ENCODE assay signal across 26 cellular contexts in genomic region chr22:38035530-38035885, GRCh38. TPM values are rescaled to one million over a fixed set of nuclear protein-coding genes. Genes with fewer than 3 reads are reported as not detected.
A peak's percentile ranks its signal among the peaks of the same experiment; 100 is the strongest.
DNase-seq lines count a peak whose midpoint lies in the region; ATAC-seq, FAIRE-seq and TF ChIP-seq lines count a peak whose summit lies in the region.
"Had no signal": no experiment of that assay in that cellular context is flagged by ENCODE, and none has a peak within 500 bp of the region (broad histone marks: within the 10 kb centered on the region; RNA-seq: fewer than 3 reads in every experiment).

No MANE protein-coding gene starts in this region.

- H3K4me2 ChIP-seq in H1 (ENCODE audit: insufficient read depth in 1 of 2, low read depth in 2 of 2, low read length in 2 of 2), result no peak overlapping the region

- peaks cover 0 to 30% (median 22%) of the 10 kb centered on the region in 4 experiments; a peak in 6 of 7 replicates for H3K4me1 ChIP-seq in H1 (replicated peaks in 1 of 4; ENCODE audit: control insufficient read depth in 3 of 4, insufficient read depth in 4 of 4, low read length in 3 of 4)
- H3K4me1 ChIP-seq in sigmoid colon, result peaks cover 0 to 41% (median 26%) of the 10 kb centered on the region in 4 donors
- H3K4me1 ChIP-seq: right lobe of liver had no signal

- H3K4me3 ChIP-seq in H1 (ENCODE audit: extremely low read depth in 1 of 4, insufficient read depth in 2 of 4, low read depth in 3 of 4, low read length in 4 of 4), result no peak overlapping the region
- no peak overlapping the region for H3K4me3 ChIP-seq in sigmoid colon
- H3K4me3 ChIP-seq: cardiac muscle cell, ovary, right lobe of liver had no signal

- H3K36me3 Mint-ChIP-seq in activated T-cell treated with anti-CD3 and anti-CD28 coated beads, Interleukin-2, amount 50 U/mL, for 4 hours (ENCODE audit: insufficient read depth), result no peaks in the 10 kb centered on the region
- H3K36me3 Mint-ChIP-seq: T-cell had no signal

- H2BK5ac ChIP-seq in H1 (ENCODE audit: low read depth, low read length), result peak overlapping the region; percentile 85; the same call in 1 of the 2 replicates

- TF ChIP-seq CTCF in H1 (IDR thresholded peaks at IDR 0.05; ENCODE audit: control extremely low read depth in 1 of 3, insufficient read depth in 1 of 3, low read depth in 1 of 3, low read length in 3 of 3) (no peak), sigmoid colon (IDR thresholded peaks at IDR 0.05) (no peak)

- H2AFZ ChIP-seq in H1 (ENCODE audit: low read length), result no peak overlapping the region

- no peak overlapping the region for H3K14ac ChIP-seq in H1 (ENCODE audit: insufficient read length)

- no peak for FAIRE-seq in H1 (lab: Jason Lieb, UNC)
- FAIRE-seq: G401.6, islet of Langerhans had no signal

- H3K9ac ChIP-seq in H1 (replicated peaks in 1 of 4; ENCODE audit: extremely low read depth in 1 of 4, low read depth in 3 of 4, low read length in 3 of 4), result no peak overlapping the region

- peak overlapping the region; percentile 22 for H4K91ac ChIP-seq in H1 (replicated peaks; ENCODE audit: insufficient read length, low read length)

- no peak overlapping the region for H3K4me3 Mint-ChIP-seq in activated T-cell treated with anti-CD3 and anti-CD28 coated beads, Interleukin-2, amount 50 U/mL, for 4 hours
- H3K4me3 Mint-ChIP-seq: T-cell had no signal

- H4K20me1 ChIP-seq in H1 (replicated peaks in 1 of 2; ENCODE audit: control insufficient read depth in 1 of 2, insufficient read depth in 2 of 2, low read length in 2 of 2), result no peaks in the 10 kb centered on the region

- peaks cover 0 to 4% (median under 1%) of the 10 kb centered on the region in 4 experiments; a peak in 1 of 7 replicates for H3K27me3 ChIP-seq in H1 (replicated peaks in 1 of 4; ENCODE audit: control insufficient read depth in 3 of 4, extremely low read depth in 1 of 4, insufficient read depth in 3 of 4, low read length in 3 of 4)
- no peaks in the 10 kb centered on the region for H3K27me3 ChIP-seq in sigmoid colon
- H3K27me3 ChIP-seq: cardiac muscle cell, ovary, right lobe of liver had no signal

- WGBS in H1 (ENCODE audit: extremely low coverage in 1 of 2, insufficient coverage in 1 of 2, insufficient read length in 1 of 2, insufficient replicate concordance in 2 of 2, low coverage in 1 of 2, low lambda C conversion rate in 2 of 2, missing lambda C conversion rate in 1 of 2), 2 experiments, result 75% methylated on average over 9 of the region's 9 CpGs; no CpG with 5 or more reads in 1 of the 2 experiments
- 84 to 87% methylated on average over 9 of the region's 9 CpGs for WGBS in sigmoid colon, 2 donors

- no peaks in the 10 kb centered on the region for H3K79me2 ChIP-seq in H1 (ENCODE audit: control insufficient read depth in 1 of 2, insufficient read depth in 2 of 2, low read length in 2 of 2)

- H4K8ac ChIP-seq in H1 (ENCODE audit: extremely low read depth, insufficient read depth, low read length), result no peak overlapping the region

- POLR2A ChIA-PET in H1 (lab: Charles Lee; ENCODE audit: partially characterized antibody), result interaction anchor here (0.7 kb wide), 1 partner anchor 14 kb away, joined by 4 read pairs; no protein-coding TSS in a partner anchor

- no peak for ATAC-seq in HG03469 (IDR thresholded peaks at IDR 0.05; ENCODE audit: unreplicated experiment)
- ATAC-seq in activated T-cell treated with anti-CD3 and anti-CD28 coated beads, Interleukin-2, amount 50 U/mL, for 4 hours, result no peak
- ATAC-seq: T-cell had no signal

- peak overlapping the region; percentile 19; the same call in 1 of the 2 replicates for H2BK15ac ChIP-seq in H1 (ENCODE audit: low read length)

- H3K4me1 Mint-ChIP-seq in activated T-cell treated with anti-CD3 and anti-CD28 coated beads, Interleukin-2, amount 50 U/mL, for 4 hours (ENCODE audit: low read depth), result no peaks in the 10 kb centered on the region
- H3K4me1 Mint-ChIP-seq: T-cell had no signal

- H3K36me3 ChIP-seq in H1 (ENCODE audit: control insufficient read depth in 2 of 4, insufficient read depth in 4 of 4, low read length in 3 of 4) (no peaks in the 10 kb centered on the region), sigmoid colon (no peaks in the 10 kb centered on the region)
- H3K36me3 ChIP-seq: cardiac muscle cell, ovary, right lobe of liver had no signal

- no peaks in the 10 kb centered on the region for H3K79me1 ChIP-seq in H1 (ENCODE audit: low read depth, low read length)

- no peak overlapping the region for H3K56ac ChIP-seq in H1 (replicated peaks; ENCODE audit: insufficient read length, low read depth, low read length)

- no peak overlapping the region for H3K23ac ChIP-seq in H1 (ENCODE audit: insufficient read length)

- H4K5ac ChIP-seq in H1 (ENCODE audit: insufficient read length, low read depth, low read length), result no peak overlapping the region

- TF ChIP-seq POLR2A in H1 (IDR thresholded peaks at IDR 0.05; ENCODE audit: control extremely low read depth in 1 of 2, low read depth in 2 of 2, low read length in 2 of 2) (no peak), sigmoid colon (IDR thresholded peaks at IDR 0.05) (no peak)

- peak overlapping the region; percentile 89; the same call in 1 of the 2 replicates for H3K18ac ChIP-seq in H1 (ENCODE audit: extremely low read depth, low read length)

- H3K9me3 ChIP-seq in H1 (ENCODE audit: insufficient read depth in 2 of 2, low read depth in 1 of 2, low read length in 1 of 2), result no peaks in the 10 kb centered on the region
- H3K9me3 ChIP-seq in sigmoid colon, result no peaks in the 10 kb centered on the region
- H3K9me3 ChIP-seq: ovary, right lobe of liver had no signal

- H3K9me3 Mint-ChIP-seq in activated T-cell treated with anti-CD3 and anti-CD28 coated beads, Interleukin-2, amount 50 U/mL, for 4 hours, result no peaks in the 10 kb centered on the region
- H3K9me3 Mint-ChIP-seq: T-cell had no signal

- H2BK120ac ChIP-seq in H1 (replicated peaks; ENCODE audit: low read depth, low read length), result peak overlapping the region; percentile 38

- intact Hi-C loops in sigmoid colon (cut with DNase I), result no loop called here

- no peak overlapping the region for H3K27ac ChIP-seq in H1 (ENCODE audit: low read depth, low read length)
- H3K27ac ChIP-seq in sigmoid colon, result peak overlapping the region; percentile 68 to 86 (median 74)
- H3K27ac ChIP-seq: cardiac muscle cell, ovary, right lobe of liver had no signal

- H3K27me3 Mint-ChIP-seq in activated T-cell treated with anti-CD3 and anti-CD28 coated beads, Interleukin-2, amount 50 U/mL, for 4 hours (ENCODE audit: low read depth), result no peaks in the 10 kb centered on the region
- H3K27me3 Mint-ChIP-seq: T-cell had no signal

- TF ChIP-seq EP300 in H1 (IDR thresholded peaks at IDR 0.05; ENCODE audit: borderline replicate concordance in 1 of 2, low read depth in 2 of 2, low read length in 2 of 2) (no peak), sigmoid colon (IDR thresholded peaks at IDR 0.05) (no peak)

- H2AK5ac ChIP-seq in H1 (ENCODE audit: low read depth, low read length), result no peak overlapping the region; the same call in none of the 2 replicates

- 0 out of 2 replicates have a peak overlapping the region, but pooled peaks have one; percentile 97 for H2BK20ac ChIP-seq in H1 (ENCODE audit: low read length)

- peak overlapping the region; percentile 41 for H3K4ac ChIP-seq in H1 (replicated peaks; ENCODE audit: insufficient read length, low read depth, low read length)

- CTCF ChIA-PET in H1 (lab: Charles Lee; ENCODE audit: partially characterized antibody), result interaction anchor here (1.1 to 2.6 kb wide), 3 partner anchors 17 to 31 kb away, joined by 3 to 12 read pairs (median 5); no protein-coding TSS in a partner anchor

- peak overlapping the region; percentile 97; the same call in 1 of the 2 replicates for H2BK12ac ChIP-seq in H1 (ENCODE audit: low read depth, low read length)

- no peak for TF ChIP-seq RAD21 in H1 (IDR thresholded peaks at IDR 0.05 in 1 of 2, conservative IDR thresholded peaks at IDR 0.05 in 1 of 2; ENCODE audit: low read depth in 2 of 2, low read length in 2 of 2)

- no peaks in the 10 kb centered on the region; the same call in 1 of the 2 replicates for H3K23me2 ChIP-seq in H1 (ENCODE audit: low read depth, low read length)

- DNase-seq in NCI-H510A treated with DMSO at 0.1 percent for 48 hours (lab: John Stamatoyannopoulos, UW) (peak; percentile 27), NCI-H510A (lab: John Stamatoyannopoulos, UW) (no peak), NCI-H2107 treated with DMSO at 0.1 percent for 48 hours (lab: John Stamatoyannopoulos, UW; ENCODE audit: unreplicated experiment) (peak; percentile 62), H1 (ENCODE audit: low read depth in 1 of 2, low spot score in 2 of 2) (no peak), sigmoid colon (no peak), NCI-H748 (lab: John Stamatoyannopoulos, UW; ENCODE audit: unreplicated experiment) (no peak)
- DNase-seq in activated T-cell treated with anti-CD3 and anti-CD28 coated beads, Interleukin-2, amount 50 U/mL, for 4 hours, result no peak
- DNase-seq: activated CD4-positive, alpha-beta T cell treated with anti-CD3 and anti-CD28 coated beads, Interleukin-2, amount 50 U/mL, for 4 hours; activated naive CD4-positive, alpha-beta T cell; hippocampal formation; mammary epithelial cell; NCI-H1694; NCI-H446 treated with DMSO at 0.1 percent for 48 hours; ovary; Right ventricle myocardium superior; stimulated activated CD4-positive, alpha-beta T cell treated with anti-CD3 and anti-CD28 coated beads, Interleukin-15, amount 100 ng/mL, for 24 hours; T-cell had no signal

RNA-seq across cellular contexts. Expression of gene PICK1, which starts 21.7 kb away (rescaled TPM):
- total RNA-seq in H1 (2021; fragmentation: NEBNext Ultra II Directional; extraction: Animal tissue kit (Norgen Biotek cat#: 25700)), result 22.9 and 26.2 TPM in 2 replicates
- polyA plus RNA-seq in H1 (2011; rRNA removed) (20.4 and 26.7 TPM in 2 replicates), sigmoid colon (10 to 100 TPM; 21.0 to 38.9 (median 25.4) TPM)
- 34.3 TPM for polyA plus RNA-seq in H1 (2011; cell fraction: cytosol; rRNA removed)
- 80.4 TPM for polyA plus RNA-seq in H1 (2011; cell fraction: nucleus; rRNA removed)
- 14.3 to 28.4 TPM (median 26.6 TPM) in 4 replicates for polyA plus RNA-seq in H1 (2012, experiment 1 of 2)
- polyA plus RNA-seq in H1 (2012, experiment 2 of 2), result 17.5 TPM
- 13.5 TPM for polyA plus RNA-seq in H1 (2013, experiment 1 of 2)
- polyA plus RNA-seq in H1 (2013, experiment 2 of 2), result 13.1 TPM
- 24.3 and 33.6 TPM in 2 replicates for polyA minus RNA-seq in H1 (2011; rRNA and poly(A)+ RNA removed)
- polyA minus RNA-seq in H1 (2011; cell fraction: cytosol; rRNA and poly(A)+ RNA removed), result 15.3 TPM
- 33.8 TPM for polyA minus RNA-seq in H1 (2011; cell fraction: nucleus; rRNA and poly(A)+ RNA removed)
- total RNA-seq in sigmoid colon, result 10 to 100 TPM; 14.3 to 21.7 (median 17.2) TPM
- total RNA-seq in activated T-cell treated with anti-CD3 and anti-CD28 coated beads, Interleukin-2, amount 50 U/mL, for 4 hours, result 10 to 100 TPM; 21.7 to 24.2 (median 23.1) TPM

RNA-seq across cellular contexts. Expression of gene SLC16A8, which starts 48.5 kb away (rescaled TPM):
- not detected in 2 replicates for total RNA-seq in H1 (2021; fragmentation: NEBNext Ultra II Directional; extraction: Animal tissue kit (Norgen Biotek cat#: 25700))
- polyA plus RNA-seq in H1 (2011; rRNA removed) (0.70 and 1.2 TPM in 2 replicates), sigmoid colon (under 1 TPM in 1 of 3 donors, not detected in 2; 0.20 TPM)
- 0.62 TPM for polyA plus RNA-seq in H1 (2011; cell fraction: cytosol; rRNA removed)
- polyA plus RNA-seq in H1 (2011; cell fraction: nucleus; rRNA removed), result 0.44 TPM
- polyA plus RNA-seq in H1 (2012, experiment 1 of 2), result 0.69 to 1.6 TPM (median 1.3 TPM) in 4 replicates
- 0.43 TPM for polyA plus RNA-seq in H1 (2012, experiment 2 of 2)
- polyA plus RNA-seq in H1 (2013, experiment 1 of 2), result 0.28 TPM
- 0.17 TPM for polyA plus RNA-seq in H1 (2013, experiment 2 of 2)
- polyA minus RNA-seq in H1 (2011; rRNA and poly(A)+ RNA removed), result not detected in 2 replicates
- not detected for polyA minus RNA-seq in H1 (2011; cell fraction: cytosol; rRNA and poly(A)+ RNA removed)
- 0.40 TPM for polyA minus RNA-seq in H1 (2011; cell fraction: nucleus; rRNA and poly(A)+ RNA removed)
- under 1 TPM in 2 of 4 donors, not detected in 2; 0.55 to 0.71 TPM for total RNA-seq in sigmoid colon
- total RNA-seq in activated T-cell treated with anti-CD3 and anti-CD28 coated beads, Interleukin-2, amount 50 U/mL, for 4 hours, result not detected
- total RNA-seq: A172, mammary epithelial cell, right lobe of liver, Right ventricle myocardium superior had no signal
- polyA plus RNA-seq: mammary epithelial cell had no signal

RNA-seq across cellular contexts. Expression of gene SOX10, which starts 51.2 kb away (rescaled TPM):
- total RNA-seq in H1 (2021; fragmentation: NEBNext Ultra II Directional; extraction: Animal tissue kit (Norgen Biotek cat#: 25700)), result 2.7 and 3.3 TPM in 2 replicates
- polyA plus RNA-seq in H1 (2011; rRNA removed) (2.7 and 3.8 TPM in 2 replicates), sigmoid colon (1 to 10 TPM in 2 of 3 donors, under 1 TPM in 1; 0.23 to 2.8 (median 1.8) TPM)
- polyA plus RNA-seq in H1 (2011; cell fraction: cytosol; rRNA removed), result 2.0 TPM
- 3.6 TPM for polyA plus RNA-seq in H1 (2011; cell fraction: nucleus; rRNA removed)
- polyA plus RNA-seq in H1 (2012, experiment 1 of 2), result 2.3 to 3.8 TPM (median 2.9 TPM) in 4 replicates
- polyA plus RNA-seq in H1 (2012, experiment 2 of 2), result 2.9 TPM
- 2.0 TPM for polyA plus RNA-seq in H1 (2013, experiment 1 of 2)
- 1.9 TPM for polyA plus RNA-seq in H1 (2013, experiment 2 of 2)
- polyA minus RNA-seq in H1 (2011; rRNA and poly(A)+ RNA removed), result 1.4 and 1.8 TPM in 2 replicates
- polyA minus RNA-seq in H1 (2011; cell fraction: cytosol; rRNA and poly(A)+ RNA removed), result 4.4 TPM
- 4.6 TPM for polyA minus RNA-seq in H1 (2011; cell fraction: nucleus; rRNA and poly(A)+ RNA removed)
- total RNA-seq in sigmoid colon, result 10 to 100 TPM in 1 of 4 donors, 1 to 10 TPM in 3; 3.8 to 17.5 (median 8.4) TPM
- not detected for total RNA-seq in activated T-cell treated with anti-CD3 and anti-CD28 coated beads, Interleukin-2, amount 50 U/mL, for 4 hours
- total RNA-seq: A172, dermis microvascular lymphatic vessel endothelial cell, myocyte, T-cell had no signal
- polyA plus RNA-seq: BJ, cardiac muscle cell, mammary epithelial cell had no signal

Comparison
In these comparisons a context has a peak if more than half of its experiments do, and no peak if none do; other contexts are left out.
1. DNase-seq: peak in NCI-H510A treated with DMSO at 0.1 percent for 48 hours (single experiment) and NCI-H2107 treated with DMSO at 0.1 percent for 48 hours (single experiment); none in NCI-H510A (single experiment), H1 (0 of 2), sigmoid colon (single experiment), NCI-H748 (single experiment) and activated T-cell treated with anti-CD3 and anti-CD28 coated beads, Interleukin-2, amount 50 U/mL, for 4 hours (single experiment).